8 cellular contexts compared by ENCODE assay signal in the genomic region with DNA sequence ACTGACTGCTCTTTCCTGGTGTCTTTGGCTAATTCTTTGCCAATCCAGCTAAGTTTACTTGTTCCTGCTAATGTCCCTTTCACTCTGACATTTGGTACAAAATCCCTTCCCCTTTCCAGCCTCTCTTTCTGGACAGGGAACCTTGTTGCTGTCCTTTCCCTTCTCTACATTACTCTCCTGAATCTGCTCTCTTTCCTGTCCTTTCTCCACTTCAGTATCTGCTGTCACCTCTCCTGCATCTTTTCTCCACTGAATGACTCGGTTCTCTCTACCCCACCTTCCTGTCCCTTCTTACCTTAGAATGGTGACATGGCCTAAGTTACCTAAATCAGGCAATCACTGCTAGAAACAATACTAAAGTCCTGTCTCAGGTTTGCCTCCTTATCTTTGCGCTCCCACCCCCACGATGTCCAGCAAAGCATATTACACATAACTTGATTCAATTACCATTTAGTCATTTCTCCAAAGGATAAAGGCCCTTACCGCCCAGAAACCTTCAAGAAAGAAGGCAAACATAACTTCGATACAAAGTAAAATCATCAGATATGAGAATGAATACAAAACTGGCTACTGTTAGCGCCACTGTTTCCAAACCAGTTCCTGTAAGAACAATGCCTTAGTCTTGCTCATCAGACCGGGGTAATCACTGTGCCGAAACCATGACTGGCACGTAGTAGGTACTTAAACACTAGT. TPM values are rescaled to one million over a fixed set of nuclear protein-coding genes. Genes with fewer than 3 reads are reported as not detected.
DNase-seq lines count a peak whose midpoint lies in the region; ATAC-seq and TF ChIP-seq lines count a peak whose summit lies in the region.

No MANE protein-coding gene starts in this region.

- no peaks in the 10 kb centered on the region for H3K9me3 Mint-ChIP-seq in chondrocyte (ENCODE audit: low read depth)
- H3K9me3 Mint-ChIP-seq in naive thymus-derived CD4-positive, alpha-beta T cell = no peaks in the 10 kb centered on the region

- CTCF ChIA-PET in BJ (lab: Yijun Ruan, JAX) = no interaction called here
- CTCF ChIA-PET in naive thymus-derived CD4-positive, alpha-beta T cell (lab: Charles Lee) = no interaction called here

- intact Hi-C loops in naive thymus-derived CD4-positive, alpha-beta T cell (cut with micrococcal nuclease) = loop anchor here (1.0 to 10.0 kb wide), 4 partner anchors 28 to 1376 kb away; partner anchors contain the start of genes CPEB2 (in 2 of the 2) and RAB28 (in 2 of the 2)

- no peaks in the 10 kb centered on the region for H3K27me3 Mint-ChIP-seq in chondrocyte (ENCODE audit: low read depth)
- H3K27me3 Mint-ChIP-seq in naive thymus-derived CD4-positive, alpha-beta T cell = no peaks in the 10 kb centered on the region

- no peak for ATAC-seq in naive thymus-derived CD4-positive, alpha-beta T cell
- ATAC-seq in HG03439 (IDR thresholded peaks at IDR 0.05; ENCODE audit: unreplicated experiment) (no peak), HG02938 (IDR thresholded peaks at IDR 0.05; ENCODE audit: unreplicated experiment) (no peak)

- H3K4me3 ChIP-seq in BJ (ENCODE audit: low read depth, low read length) = peak overlapping the region; percentile 83
- peak overlapping the region; percentile 86 for H3K4me3 ChIP-seq in naive thymus-derived CD4-positive, alpha-beta T cell (ENCODE audit: low read length)

- H3K4me1 Mint-ChIP-seq in chondrocyte (ENCODE audit: low read depth) = peaks cover 30% of the 10 kb centered on the region
- peaks cover 32 to 66% (median 60%) of the 10 kb centered on the region in 7 donors for H3K4me1 Mint-ChIP-seq in naive thymus-derived CD4-positive, alpha-beta T cell

- H3K27ac Mint-ChIP-seq in chondrocyte (ENCODE audit: unreplicated experiment) = peak overlapping the region; percentile 35
- H3K27ac Mint-ChIP-seq in naive thymus-derived CD4-positive, alpha-beta T cell = peak overlapping the region; percentile 26 to 100 (median 94)

- POLR2A ChIA-PET in BJ (lab: Charles Lee) = no interaction called here
- POLR2A ChIA-PET in naive thymus-derived CD4-positive, alpha-beta T cell (lab: Charles Lee) = interaction anchor here (1.5 kb wide), 1 partner anchor 1376 kb away, joined by 4 read pairs; no protein-coding TSS in a partner anchor

- no peaks in the 10 kb centered on the region for H3K27me3 ChIP-seq in BJ (ENCODE audit: control insufficient read depth, insufficient read depth, low read length)
- H3K27me3 ChIP-seq in naive thymus-derived CD4-positive, alpha-beta T cell (ENCODE audit: control insufficient read depth in 2 of 2, insufficient read depth in 2 of 2, low read length in 2 of 2) = no peaks in the 10 kb centered on the region

- no peak for TF ChIP-seq CTCF in BJ (IDR thresholded peaks at IDR 0.05; ENCODE audit: insufficient read depth, low read depth, low read length)
- no peak for TF ChIP-seq CTCF in chondrocyte (IDR thresholded peaks at IDR 0.05)

- DNase-seq in BJ (ENCODE audit: low read depth) = no peak
- peak; percentile 10 for DNase-seq in KBM-7
- no peak for DNase-seq in chondrocyte (ENCODE audit: low spot score)
- peak in 1 of 9 donors; percentile 3 for DNase-seq in naive thymus-derived CD4-positive, alpha-beta T cell
- no peak for DNase-seq in COR-L47 (lab: John Stamatoyannopoulos, UW)
- no peak for DNase-seq in SKM-1 (lab: John Stamatoyannopoulos, UW; ENCODE audit: unreplicated experiment)

- no peaks in the 10 kb centered on the region for H3K9me3 ChIP-seq in naive thymus-derived CD4-positive, alpha-beta T cell (ENCODE audit: control insufficient read depth in 2 of 3, low read length in 3 of 3)

- peak overlapping the region; percentile 40 for H3K27ac ChIP-seq in naive thymus-derived CD4-positive, alpha-beta T cell (ENCODE audit: low read depth, low read length)

- H3K4me1 ChIP-seq in naive thymus-derived CD4-positive, alpha-beta T cell (ENCODE audit: control insufficient read depth in 2 of 2, insufficient read depth in 2 of 2, low read length in 2 of 2) = peaks cover 17 to 24% of the 10 kb centered on the region in 2 donors

- in situ Hi-C loops in KBM-7 (cut with MboI; ENCODE audit: low pct_unique_long_range_greater_than_20kb, low sequenced_read_pairs) = no loop called here

- H3K36me3 ChIP-seq in BJ (ENCODE audit: control insufficient read depth, insufficient read depth, low read length) = peaks cover 1% of the 10 kb centered on the region; the same call in 1 of the 2 replicates
- peaks cover 0 to 6% (median 0%) of the 10 kb centered on the region in 3 experiments for H3K36me3 ChIP-seq in naive thymus-derived CD4-positive, alpha-beta T cell (ENCODE audit: control insufficient read depth in 2 of 3, insufficient read depth in 3 of 3, low read length in 3 of 3)

- no peaks in the 10 kb centered on the region for H3K36me3 Mint-ChIP-seq in chondrocyte (ENCODE audit: low read depth)
- peaks cover 0 to 8% (median 5%) of the 10 kb centered on the region in 5 donors for H3K36me3 Mint-ChIP-seq in naive thymus-derived CD4-positive, alpha-beta T cell

- H3K4me3 Mint-ChIP-seq in chondrocyte (ENCODE audit: unreplicated experiment) = peak overlapping the region; percentile 85
- H3K4me3 Mint-ChIP-seq in naive thymus-derived CD4-positive, alpha-beta T cell = peak overlapping the region; percentile 81 to 99 (median 86)

RNA-seq across cellular contexts. Expression of gene BOD1L1, which starts 0.9 kb away (rescaled TPM):
- polyA plus RNA-seq in BJ (2011; rRNA removed) = 8.9 and 13.5 TPM in 2 replicates
- polyA minus RNA-seq in BJ (2011; rRNA and poly(A)+ RNA removed) = 11.3 and 14.0 TPM in 2 replicates
- 31.7 to 35.8 TPM (median 35.0 TPM) in 3 replicates for total RNA-seq in chondrocyte
- 10 to 100 TPM; 44.5 to 76.7 (median 54.2) TPM for total RNA-seq in naive thymus-derived CD4-positive, alpha-beta T cell
- polyA plus RNA-seq in naive thymus-derived CD4-positive, alpha-beta T cell = 1 to 10 TPM; 3.1 to 6.8 TPM
